In genomic region chr2:228681426-228681825, GRCh38 we compare ENCODE assay signal across 10 cellular contexts.
DNase-seq lines count a peak whose midpoint lies in the region; TF ChIP-seq lines count a peak whose summit lies in the region.
"Had no signal": no experiment of that assay in that cellular context is flagged by ENCODE, and none has a peak within 500 bp of the region (broad histone marks: within the 10 kb centered on the region; RNA-seq: fewer than 3 reads in every experiment).

No MANE protein-coding gene starts in this region.

- TF ChIP-seq CTCF in AG10803 (conservative IDR thresholded peaks at IDR 0.05; ENCODE audit: low read length) (peak; percentile 68), GM13977 (IDR thresholded peaks at IDR 0.05; ENCODE audit: extremely low read depth, insufficient read depth, missing control alignments) (no peak)

- no peak overlapping the region for H3K27ac Mint-ChIP-seq in CD4-positive, alpha-beta memory T cell

- POLR2A ChIA-PET in CD4-positive, alpha-beta memory T cell (lab: Charles Lee; ENCODE audit: partially characterized antibody): no interaction called here

- no peaks in the 10 kb centered on the region for H3K36me3 Mint-ChIP-seq in CD4-positive, alpha-beta memory T cell

- H3K4me3 Mint-ChIP-seq in CD4-positive, alpha-beta memory T cell: no peak overlapping the region

- no peaks in the 10 kb centered on the region for H3K9me3 ChIP-seq in CD4-positive, alpha-beta memory T cell (ENCODE audit: control insufficient read depth in 1 of 2, low read length in 2 of 2)

- DNase-seq in AG10803 (ENCODE audit: low read depth) (peak; percentile 72), Kasumi-1 (lab: John Stamatoyannopoulos, UW) (peak; percentile 21 to 23), cerebellum (ENCODE audit: low spot score) (peak; percentile 3), medulla oblongata (ENCODE audit: extremely low spot score) (peak; percentile 22), GM13977 (ENCODE audit: low spot score) (no peak), SHP77 treated with DMSO at 0.1 percent for 48 hours (lab: John Stamatoyannopoulos, UW) (no peak)
- no peak for DNase-seq in stimulated activated CD4-positive, alpha-beta T cell treated with anti-CD3 and anti-CD28 coated beads, Interleukin-2, amount 100 ng/mL, for 48 hours
- DNase-seq in CD4-positive, alpha-beta memory T cell: no peak
- DNase-seq: NCI-H69 had no signal

- H3K4me3 ChIP-seq in AG10803 (ENCODE audit: low read length): no peak overlapping the region
- no peak overlapping the region for H3K4me3 ChIP-seq in CD4-positive, alpha-beta memory T cell (ENCODE audit: low read length in 2 of 2)
- H3K4me3 ChIP-seq: skin epidermis had no signal

- in situ Hi-C loops in GM13977 (cut with MboI; ENCODE audit: low pct_unique_long_range_greater_than_20kb, low sequenced_read_pairs, unreplicated experiment): no loop called here

- H3K27me3 ChIP-seq in CD4-positive, alpha-beta memory T cell (ENCODE audit: insufficient read depth, low read length): no peaks in the 10 kb centered on the region

- no peaks in the 10 kb centered on the region for H3K4me1 Mint-ChIP-seq in CD4-positive, alpha-beta memory T cell

- intact Hi-C loops in CD4-positive, alpha-beta memory T cell (cut with micrococcal nuclease): no loop called here

- H3K9me3 Mint-ChIP-seq in CD4-positive, alpha-beta memory T cell: peaks cover 0 to 6% (median 3%) of the 10 kb centered on the region in 8 donors

- H3K27me3 Mint-ChIP-seq in CD4-positive, alpha-beta memory T cell: no peaks in the 10 kb centered on the region

- no peaks in the 10 kb centered on the region for H3K4me1 ChIP-seq in CD4-positive, alpha-beta memory T cell (ENCODE audit: insufficient read depth, low read length)

- CTCF ChIA-PET in CD4-positive, alpha-beta memory T cell (lab: Charles Lee; ENCODE audit: partially characterized antibody): no interaction called here

- H3K36me3 ChIP-seq in CD4-positive, alpha-beta memory T cell (ENCODE audit: insufficient read depth, low read length): no peaks in the 10 kb centered on the region

- no peak overlapping the region for H3K27ac ChIP-seq in CD4-positive, alpha-beta memory T cell (ENCODE audit: low read depth, low read length)
- H3K27ac ChIP-seq: skin epidermis had no signal

Comparison
In these comparisons a context has a peak if more than half of its experiments do, and no peak if none do; other contexts are left out.
1. DNase-seq: peak in AG10803 (single experiment), Kasumi-1 (2 of 2), cerebellum (single experiment) and medulla oblongata (single experiment); none in GM13977 (single experiment), stimulated activated CD4-positive, alpha-beta T cell treated with anti-CD3 and anti-CD28 coated beads, Interleukin-2, amount 100 ng/mL, for 48 hours (0 of 2), SHP77 treated with DMSO at 0.1 percent for 48 hours (single experiment) and CD4-positive, alpha-beta memory T cell (0 of 5).